ENCODE assay signal across 7 cellular contexts in genomic region chr6:109094351-109095035, GRCh38.
A peak's percentile ranks its signal among the peaks of the same experiment; 100 is the strongest.
DNase-seq lines count a peak whose midpoint lies in the region; ATAC-seq and TF ChIP-seq lines count a peak whose summit lies in the region.

Gene SESN1, minus strand, starts transcription at chr6:109094846. Its CDS starts 773 bp downstream, at chr6:109094073.

- DNase-seq in NCI-H2029 treated with DMSO at 0.1 percent for 48 hours (lab: John Stamatoyannopoulos, UW) (peak; percentile 82), T1000 (lab: John Stamatoyannopoulos, UW) (peak; percentile 79), astrocyte of the hippocampus (ENCODE audit: low read depth, low spot score) (peak; percentile 99), hippocampal formation (lab: John Stamatoyannopoulos, UW) (peak; percentile 89), retinal pigment epithelial cell (ENCODE audit: low read depth) (peak; percentile 93)

- no peak for TF ChIP-seq CTCF in retinal pigment epithelial cell (conservative IDR thresholded peaks at IDR 0.05; ENCODE audit: low read depth, low read length)

- H3K4me3 ChIP-seq in retinal pigment epithelial cell (ENCODE audit: low read length), result peak within 1 kb of the TSS; percentile 87

- ATAC-seq in GM18511 (IDR thresholded peaks at IDR 0.05; ENCODE audit: unreplicated experiment) (peak; percentile 70), HG02973 (IDR thresholded peaks at IDR 0.05; ENCODE audit: unreplicated experiment) (peak; percentile 59)

Comparison
In these comparisons a context has a peak if more than half of its experiments do, and no peak if none do; other contexts are left out.
1. Peak in every context shown above with its lines: DNase-seq, ATAC-seq and H3K4me3 ChIP-seq.